8 cellular contexts compared by ENCODE assay signal in genomic region chr3:101836907-101837598, GRCh38. TPM values are rescaled to one million over a fixed set of nuclear protein-coding genes. Genes with fewer than 3 reads are reported as not detected.
DNase-seq lines count a peak whose midpoint lies in the region; ATAC-seq and TF ChIP-seq lines count a peak whose summit lies in the region.

No MANE protein-coding gene starts in this region.

- H3K4me3 ChIP-seq in right cardiac atrium (ENCODE audit: low read length): no peak overlapping the region
- H3K4me3 ChIP-seq in foreskin fibroblast (ENCODE audit: low read depth in 1 of 2, low read length in 2 of 2): no peak overlapping the region

- 42% methylated on average over 2 of the region's 2 CpGs for WGBS in right cardiac atrium

- H3K4me1 ChIP-seq in right cardiac atrium (ENCODE audit: control insufficient read depth, insufficient read depth, low read length): peaks cover 2% of the 10 kb centered on the region

- H3K27me3 ChIP-seq in right cardiac atrium (ENCODE audit: control insufficient read depth, insufficient read depth): no peaks in the 10 kb centered on the region

- TF ChIP-seq CTCF in foreskin fibroblast (IDR thresholded peaks at IDR 0.05; ENCODE audit: low read depth, low read length) (no peak), GM20000 (IDR thresholded peaks at IDR 0.05; ENCODE audit: extremely low read depth, missing control alignments) (no peak)

- peak; percentile 37 for ATAC-seq in left ventricle myocardium superior
- ATAC-seq in right cardiac atrium: no peak
- ATAC-seq in GM21717 (IDR thresholded peaks at IDR 0.05; ENCODE audit: unreplicated experiment): no peak

- no peaks in the 10 kb centered on the region for H3K9me3 ChIP-seq in right cardiac atrium (ENCODE audit: control insufficient read depth, low read length)

- intact Hi-C loops in left ventricle myocardium superior (cut with micrococcal nuclease): no loop called here
- intact Hi-C loops in right cardiac atrium (cut with DNase I): no loop called here

- DNase-seq in left ventricle myocardium superior (no peak), right cardiac atrium (no peak), RPMI7951 (ENCODE audit: low read depth) (peak; percentile 47), foreskin fibroblast (peak; percentile 57 to 78), NAMALWA (ENCODE audit: low spot score) (no peak), NCI-H2227 treated with DMSO at 0.1 percent for 48 hours (lab: John Stamatoyannopoulos, UW) (no peak), GM20000 (ENCODE audit: low spot score) (no peak)

- no peak overlapping the region for H3K27ac ChIP-seq in right cardiac atrium (ENCODE audit: low read length)

RNA-seq across cellular contexts. Expression of gene NFKBIZ, which starts 12.3 kb away (rescaled TPM):
- total RNA-seq in left ventricle myocardium superior (15.9 TPM), right cardiac atrium (10 to 100 TPM; 14.2 to 28.4 (median 20.7) TPM)
- 9.5 TPM for polyA plus RNA-seq in right cardiac atrium
- total RNA-seq in RPMI7951 (2014; rRNA removed; shearing (Covaris generic)): 9.5 and 12.1 TPM in 2 replicates

RNA-seq across cellular contexts. Expression of gene NXPE3, which starts 58.0 kb away (rescaled TPM):
- total RNA-seq in left ventricle myocardium superior (48.0 TPM), right cardiac atrium (10 to 100 TPM; 34.7 to 53.3 (median 49.0) TPM)
- 26.8 TPM for polyA plus RNA-seq in right cardiac atrium
- 17.1 and 18.7 TPM in 2 replicates for total RNA-seq in RPMI7951 (2014; rRNA removed; shearing (Covaris generic))

Comparison
In these comparisons a context has a peak if more than half of its experiments do, and no peak if none do; other contexts are left out.
1. DNase-seq: peak in RPMI7951 (single experiment) and foreskin fibroblast (2 of 2); none in left ventricle myocardium superior (single experiment), right cardiac atrium (0 of 3), NAMALWA (single experiment), NCI-H2227 treated with DMSO at 0.1 percent for 48 hours (single experiment) and GM20000 (single experiment).